ENCODE assay signal across 8 cellular contexts in genomic region chr17:68172461-68172954, GRCh38.
A peak's percentile ranks its signal among the peaks of the same experiment; 100 is the strongest.
DNase-seq lines count a peak whose midpoint lies in the region; ATAC-seq and TF ChIP-seq lines count a peak whose summit lies in the region.

No MANE protein-coding gene starts in this region.

- H3K9me3 ChIP-seq in RWPE2 (ENCODE audit: severe bottlenecking): no peaks in the 10 kb centered on the region

- H3K4me1 ChIP-seq in RWPE2 (ENCODE audit: insufficient read depth, poor library complexity, severe bottlenecking): no peaks in the 10 kb centered on the region

- no peaks in the 10 kb centered on the region for H3K36me3 ChIP-seq in RWPE2 (ENCODE audit: low read depth)

- intact Hi-C loops in activated T-helper 2 cell treated with anti-CD3 and anti-CD28 coated beads, Interferon-gamma antibody, Interleukin-2, Interleukin-4, amounts not matched to agents 10 μg/mL and 5 μg/mL and 100 μg/mL, durations not matched to agents 14 hours and 24 hours and 36 hours (cut with micrococcal nuclease): loop anchor here (1.0 to 2.0 kb wide), 4 partner anchors 29 to 294 kb away; no protein-coding TSS in a partner anchor

- no peak overlapping the region for H3K4me3 Mint-ChIP-seq in activated T-helper 2 cell treated with anti-CD3 and anti-CD28 coated beads, Interferon-gamma antibody, Interleukin-2, Interleukin-4, amounts not matched to agents 10 μg/mL and 5 μg/mL and 100 μg/mL, durations not matched to agents 14 hours and 24 hours and 36 hours (ENCODE audit: low read depth)

- H3K27ac ChIP-seq in RWPE2 (ENCODE audit: poor library complexity, severe bottlenecking): no peak overlapping the region

- H3K4me3 ChIP-seq in Jurkat, Clone E6-1 (ENCODE audit: low read length): no peak overlapping the region
- no peak overlapping the region for H3K4me3 ChIP-seq in RWPE2 (ENCODE audit: severe bottlenecking)

- peaks cover 29% of the 10 kb centered on the region for H3K4me1 Mint-ChIP-seq in activated T-helper 2 cell treated with anti-CD3 and anti-CD28 coated beads, Interferon-gamma antibody, Interleukin-2, Interleukin-4, amounts not matched to agents 10 μg/mL and 5 μg/mL and 100 μg/mL, durations not matched to agents 14 hours and 24 hours and 36 hours (ENCODE audit: low read depth)

- H3K36me3 Mint-ChIP-seq in activated T-helper 2 cell treated with anti-CD3 and anti-CD28 coated beads, Interferon-gamma antibody, Interleukin-2, Interleukin-4, amounts not matched to agents 10 μg/mL and 5 μg/mL and 100 μg/mL, durations not matched to agents 14 hours and 24 hours and 36 hours (ENCODE audit: low read depth): peaks cover 4% of the 10 kb centered on the region

- H3K27ac Mint-ChIP-seq in activated T-helper 2 cell treated with anti-CD3 and anti-CD28 coated beads, Interferon-gamma antibody, Interleukin-2, Interleukin-4, amounts not matched to agents 10 μg/mL and 5 μg/mL and 100 μg/mL, durations not matched to agents 14 hours and 24 hours and 36 hours: no peak overlapping the region

- H3K9me3 Mint-ChIP-seq in activated T-helper 2 cell treated with anti-CD3 and anti-CD28 coated beads, Interferon-gamma antibody, Interleukin-2, Interleukin-4, amounts not matched to agents 10 μg/mL and 5 μg/mL and 100 μg/mL, durations not matched to agents 14 hours and 24 hours and 36 hours: no peaks in the 10 kb centered on the region

- no peaks in the 10 kb centered on the region for H3K27me3 Mint-ChIP-seq in activated T-helper 2 cell treated with anti-CD3 and anti-CD28 coated beads, Interferon-gamma antibody, Interleukin-2, Interleukin-4, amounts not matched to agents 10 μg/mL and 5 μg/mL and 100 μg/mL, durations not matched to agents 14 hours and 24 hours and 36 hours (ENCODE audit: low read depth)

- no peaks in the 10 kb centered on the region for H3K27me3 ChIP-seq in RWPE2 (ENCODE audit: insufficient read depth, poor library complexity, severe bottlenecking)

- peak; percentile 76 for DNase-seq in activated gamma-delta T cell treated with Interleukin-2 at 50 U/mL for 16 hours
- no peak for DNase-seq in activated gamma-delta T cell (lab: John Stamatoyannopoulos, UW)
- peak; percentile 61 for DNase-seq in Jurkat, Clone E6-1 (ENCODE audit: low read depth, low spot score)
- no peak for DNase-seq in RWPE2 (ENCODE audit: low spot score)
- peak; percentile 58 for DNase-seq in activated T-helper 2 cell treated with anti-CD3 and anti-CD28 coated beads, Interferon-gamma antibody, Interleukin-2, Interleukin-4, amounts not matched to agents 10 μg/mL and 5 μg/mL and 100 μg/mL, durations not matched to agents 14 hours and 24 hours and 36 hours (ENCODE audit: low spot score)
- peak; percentile 13 for DNase-seq in germinal center (ENCODE audit: low spot score)
- peak; percentile 60 for DNase-seq in pons (ENCODE audit: low spot score)
- peak; percentile 74 for DNase-seq in ureter (ENCODE audit: low spot score)

- peak; percentile 78 for ATAC-seq in RWPE2 (ENCODE audit: low read depth)

- TF ChIP-seq CTCF in RWPE2 (IDR thresholded peaks at IDR 0.05; ENCODE audit: poor library complexity, severe bottlenecking): peak; percentile 98

Comparison
In these comparisons a context has a peak if more than half of its experiments do, and no peak if none do; other contexts are left out.
1. DNase-seq: peak in activated gamma-delta T cell treated with Interleukin-2 at 50 U/mL for 16 hours (single experiment), Jurkat, Clone E6-1 (single experiment), activated T-helper 2 cell treated with anti-CD3 and anti-CD28 coated beads, Interferon-gamma antibody, Interleukin-2, Interleukin-4, amounts not matched to agents 10 μg/mL and 5 μg/mL and 100 μg/mL, durations not matched to agents 14 hours and 24 hours and 36 hours (single experiment), germinal center (single experiment), pons (single experiment) and ureter (single experiment); none in activated gamma-delta T cell (single experiment) and RWPE2 (single experiment).